In the genomic region with DNA sequence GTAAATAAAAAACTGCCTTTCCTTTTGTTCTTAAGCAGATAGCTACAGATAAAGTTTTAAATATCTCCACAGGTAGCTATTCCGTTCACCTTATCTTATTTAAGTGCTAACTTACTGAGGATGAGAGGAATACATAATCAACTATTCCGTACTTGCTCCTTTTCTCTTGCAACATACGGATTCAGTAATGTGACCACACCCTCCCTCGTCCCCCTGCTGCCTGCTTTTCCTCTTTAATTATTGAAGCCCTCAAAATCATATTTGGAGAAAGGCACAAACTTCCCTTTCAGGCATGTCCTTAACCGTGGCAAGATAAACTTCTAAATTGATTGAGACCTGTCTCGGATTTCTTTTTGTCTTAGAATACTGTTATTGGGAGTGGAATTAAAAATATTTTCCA, we compare ENCODE assay signal across 20 cellular contexts.
DNase-seq lines count a peak whose midpoint lies in the region; ATAC-seq, FAIRE-seq and TF ChIP-seq lines count a peak whose summit lies in the region.
"Had no signal": no experiment of that assay in that cellular context is flagged by ENCODE, and none has a peak within 500 bp of the region (broad histone marks: within the 10 kb centered on the region; RNA-seq: fewer than 3 reads in every experiment).

No MANE protein-coding gene starts in this region.

- H2BK12ac ChIP-seq in H1 (ENCODE audit: low read depth, low read length) = no peak overlapping the region

- peak; percentile 20 for DNase-seq in AG10803 (ENCODE audit: low read depth)
- no peak for DNase-seq in HFFc6
- no peak for DNase-seq in H1 (ENCODE audit: low read depth in 1 of 2, low spot score in 2 of 2)
- peak; percentile 60 for DNase-seq in mesendoderm
- no peak for DNase-seq in activated gamma-delta T cell treated with Interleukin-2 at 50 U/mL for 16 hours
- DNase-seq in activated T-cell treated with anti-CD3 and anti-CD28 coated beads, Interleukin-2, amount 50 U/mL, for 48 hours = no peak
- DNase-seq in stimulated activated CD4-positive, alpha-beta T cell treated with anti-CD3 and anti-CD28 coated beads, Interleukin-2, amount 100 ng/mL, for 48 hours = no peak
- DNase-seq: C1 segment of cervical spinal cord; CD8-positive, alpha-beta memory T cell; NCI-H1105; NCI-H1694; NCI-H2081 treated with DMSO at 0.1 percent for 48 hours; NCI-H446 treated with DMSO at 0.1 percent for 48 hours; NCI-H69; NK-92 treated with Interleukin-12 subunit alpha and Interleukin-12 subunit beta, amount 100 ng/mL, for 24 hours had no signal

- POLR2A ChIA-PET in H1 (lab: Charles Lee; ENCODE audit: partially characterized antibody) = no interaction called here

- H3K4me1 ChIP-seq in H1 (replicated peaks in 1 of 4; ENCODE audit: control insufficient read depth in 3 of 4, insufficient read depth in 4 of 4, low read length in 3 of 4) (peaks cover 0 to 8% (median 4%) of the 10 kb centered on the region in 4 experiments; a peak in 5 of 7 replicates), mesendoderm (ENCODE audit: control insufficient read depth, low read depth, low read length) (no peaks in the 10 kb centered on the region)
- H3K4me1 ChIP-seq: HAP-1 had no signal

- no peak overlapping the region for H3K14ac ChIP-seq in H1 (ENCODE audit: insufficient read length)

- H2BK20ac ChIP-seq in H1 (ENCODE audit: low read length) = no peak overlapping the region

- H2AFZ ChIP-seq in H1 (ENCODE audit: low read length) = no peak overlapping the region

- H3K79me2 ChIP-seq in H1 (ENCODE audit: control insufficient read depth in 1 of 2, insufficient read depth in 2 of 2, low read length in 2 of 2) = no peaks in the 10 kb centered on the region
- no peaks in the 10 kb centered on the region for H3K79me2 ChIP-seq in mesendoderm (ENCODE audit: control insufficient read depth, insufficient read depth, low read length)

- H2BK5ac ChIP-seq in H1 (ENCODE audit: low read depth, low read length) (no peak overlapping the region), mesendoderm (ENCODE audit: low read length) (no peak overlapping the region)

- TF ChIP-seq CTCF in AG10803 (conservative IDR thresholded peaks at IDR 0.05; ENCODE audit: low read length) (no peak), HFFc6 (IDR thresholded peaks at IDR 0.05) (no peak), H1 (IDR thresholded peaks at IDR 0.05; ENCODE audit: control extremely low read depth in 1 of 3, insufficient read depth in 1 of 3, low read depth in 1 of 3, low read length in 3 of 3) (no peak)

- TF ChIP-seq EP300 in H1 (IDR thresholded peaks at IDR 0.05; ENCODE audit: borderline replicate concordance in 1 of 2, low read depth in 2 of 2, low read length in 2 of 2) = no peak

- no peak overlapping the region for H3K27ac ChIP-seq in H1 (ENCODE audit: low read depth, low read length)
- H3K27ac ChIP-seq in mesendoderm (ENCODE audit: low read depth, low read length) = no peak overlapping the region

- no peaks in the 10 kb centered on the region for H3K23me2 ChIP-seq in H1 (ENCODE audit: low read depth, low read length)

- FAIRE-seq in H1 (lab: Jason Lieb, UNC) = no peak
- FAIRE-seq: K562, RCC 7860 had no signal

- no peak overlapping the region for H4K91ac ChIP-seq in H1 (replicated peaks; ENCODE audit: insufficient read length, low read length)

- H2AK5ac ChIP-seq in H1 (ENCODE audit: low read depth, low read length) (no peak overlapping the region), mesendoderm (ENCODE audit: low read length) (no peak overlapping the region)

- TF ChIP-seq POLR2A in H1 (IDR thresholded peaks at IDR 0.05; ENCODE audit: control extremely low read depth in 1 of 2, low read depth in 2 of 2, low read length in 2 of 2) = no peak

- H3K9ac ChIP-seq in H1 (replicated peaks in 1 of 4; ENCODE audit: extremely low read depth in 1 of 4, low read depth in 3 of 4, low read length in 3 of 4) (no peak overlapping the region), mesendoderm (ENCODE audit: low read length) (no peak overlapping the region)

- peaks cover 0 to 22% (median 16%) of the 10 kb centered on the region in 4 experiments; a peak in 5 of 8 replicates for H3K36me3 ChIP-seq in H1 (ENCODE audit: control insufficient read depth in 2 of 4, insufficient read depth in 4 of 4, low read length in 3 of 4)
- H3K36me3 ChIP-seq in mesendoderm (ENCODE audit: control insufficient read depth, insufficient read depth, low read length) = no peaks in the 10 kb centered on the region

- H3K4ac ChIP-seq in H1 (replicated peaks; ENCODE audit: insufficient read length, low read depth, low read length) (no peak overlapping the region), mesendoderm (ENCODE audit: low read depth, low read length) (no peak overlapping the region)

- no peak overlapping the region; the same call in 1 of the 2 replicates for H3K4me3 ChIP-seq in AG10803 (ENCODE audit: low read length)
- peak overlapping the region in 1 of 4 experiments; percentile 43; a peak in 2 of 8 replicates for H3K4me3 ChIP-seq in H1 (ENCODE audit: extremely low read depth in 1 of 4, insufficient read depth in 2 of 4, low read depth in 3 of 4, low read length in 4 of 4)
- H3K4me3 ChIP-seq in mesendoderm (ENCODE audit: low read length) = no peak overlapping the region
- H3K4me3 ChIP-seq: HAP-1, K562 had no signal

- H3K27ac Mint-ChIP-seq in HFFc6 = peak overlapping the region; percentile 68

- H4K8ac ChIP-seq in H1 (ENCODE audit: extremely low read depth, insufficient read depth, low read length) = no peak overlapping the region
- no peak overlapping the region for H4K8ac ChIP-seq in mesendoderm (ENCODE audit: low read depth, low read length)

- peak overlapping the region; percentile 82; the same call in 1 of the 2 replicates for H3K4me3 Mint-ChIP-seq in HFFc6
- H3K4me3 Mint-ChIP-seq: CD8-positive, alpha-beta memory T cell had no signal

- H2BK120ac ChIP-seq in H1 (replicated peaks; ENCODE audit: low read depth, low read length) (no peak overlapping the region), mesendoderm (ENCODE audit: low read depth, low read length) (no peak overlapping the region)

- peak overlapping the region; percentile 50 to 63 for H3K4me2 ChIP-seq in H1 (ENCODE audit: insufficient read depth in 1 of 2, low read depth in 2 of 2, low read length in 2 of 2)
- no peak overlapping the region for H3K4me2 ChIP-seq in mesendoderm (ENCODE audit: low read length)

- no peak overlapping the region for H4K5ac ChIP-seq in H1 (ENCODE audit: insufficient read length, low read depth, low read length)
- H4K5ac ChIP-seq in mesendoderm (ENCODE audit: low read length) = no peak overlapping the region

- no peak for TF ChIP-seq RAD21 in H1 (IDR thresholded peaks at IDR 0.05 in 1 of 2, conservative IDR thresholded peaks at IDR 0.05 in 1 of 2; ENCODE audit: low read depth in 2 of 2, low read length in 2 of 2)

- H3K27me3 ChIP-seq in H1 (replicated peaks in 1 of 4; ENCODE audit: control insufficient read depth in 3 of 4, extremely low read depth in 1 of 4, insufficient read depth in 3 of 4, low read length in 3 of 4) (no peaks in the 10 kb centered on the region), mesendoderm (ENCODE audit: insufficient read depth, low read length, poor library complexity) (no peaks in the 10 kb centered on the region)

- H3K9me3 ChIP-seq in H1 (ENCODE audit: insufficient read depth in 2 of 2, low read depth in 1 of 2, low read length in 1 of 2) = no peaks in the 10 kb centered on the region
- H3K9me3 ChIP-seq: HAP-1 had no signal

- no peaks in the 10 kb centered on the region for H3K27me3 Mint-ChIP-seq in HFFc6 (ENCODE audit: insufficient read depth)
- H3K27me3 Mint-ChIP-seq: CD8-positive, alpha-beta memory T cell had no signal

- no peaks in the 10 kb centered on the region for H4K20me1 ChIP-seq in H1 (replicated peaks in 1 of 2; ENCODE audit: control insufficient read depth in 1 of 2, insufficient read depth in 2 of 2, low read length in 2 of 2)

- peaks cover 42% of the 10 kb centered on the region for H3K4me1 Mint-ChIP-seq in HFFc6 (ENCODE audit: low read depth)

- H2BK15ac ChIP-seq in H1 (ENCODE audit: low read length) (no peak overlapping the region), mesendoderm (replicated peaks; ENCODE audit: low read depth) (no peak overlapping the region)

- CTCF ChIA-PET in H1 (lab: Charles Lee; ENCODE audit: partially characterized antibody) = interaction anchor here (0.6 kb wide), 1 partner anchor 557 kb away, joined by 3 read pairs; no protein-coding TSS in a partner anchor

- H3K18ac ChIP-seq in H1 (ENCODE audit: extremely low read depth, low read length) (no peak overlapping the region), mesendoderm (ENCODE audit: low read length) (no peak overlapping the region)

- H3K36me3 Mint-ChIP-seq in HFFc6 (ENCODE audit: low read depth) = peaks cover 34% of the 10 kb centered on the region

- H3K23ac ChIP-seq in H1 (ENCODE audit: insufficient read length) (no peak overlapping the region), mesendoderm (ENCODE audit: low read length) (no peak overlapping the region)

- ATAC-seq in GM21423 (IDR thresholded peaks at IDR 0.05; ENCODE audit: unreplicated experiment) = no peak
- ATAC-seq: K562, Right ventricle myocardium inferior had no signal

- no peaks in the 10 kb centered on the region for H3K9me3 Mint-ChIP-seq in HFFc6
- H3K9me3 Mint-ChIP-seq: CD8-positive, alpha-beta memory T cell had no signal

- H3K56ac ChIP-seq in H1 (replicated peaks; ENCODE audit: insufficient read length, low read depth, low read length) (no peak overlapping the region), mesendoderm (ENCODE audit: low read length) (no peak overlapping the region)

- 21% methylated on average over 6 of the region's 6 CpGs; no CpG with 5 or more reads in 1 of the 2 experiments for WGBS in H1 (ENCODE audit: extremely low coverage in 1 of 2, insufficient coverage in 1 of 2, insufficient read length in 1 of 2, insufficient replicate concordance in 2 of 2, low coverage in 1 of 2, low lambda C conversion rate in 2 of 2, missing lambda C conversion rate in 1 of 2), 2 experiments
- no CpG with 5 or more reads among the region's 6 CpGs for WGBS in mesendoderm (ENCODE audit: extremely low coverage, insufficient coverage, low lambda C conversion rate)

- H3K79me1 ChIP-seq in H1 (ENCODE audit: low read depth, low read length) = no peaks in the 10 kb centered on the region
- no peaks in the 10 kb centered on the region for H3K79me1 ChIP-seq in mesendoderm (ENCODE audit: low read length)

TF ChIP-seq in H1, 55 proteins besides CTCF, POLR2A, EP300 and RAD21:
- no peak for TF ChIP-seq EZH2 (IDR thresholded peaks at IDR 0.05; ENCODE audit: low read depth, low read length, severe bottlenecking)
- no peak for TF ChIP-seq ZNF274 (IDR thresholded peaks at IDR 0.05; ENCODE audit: borderline replicate concordance, extremely low read depth, low read length)
- TF ChIP-seq BCL11A (IDR thresholded peaks at IDR 0.05; ENCODE audit: low read depth in 2 of 2, low read length in 2 of 2) = no peak

Comparison
In these comparisons a context has a peak if more than half of its experiments do, and no peak if none do; other contexts are left out.
1. DNase-seq: peak in AG10803 (single experiment) and mesendoderm (single experiment); none in HFFc6 (single experiment), H1 (0 of 2), activated gamma-delta T cell treated with Interleukin-2 at 50 U/mL for 16 hours (single experiment), activated T-cell treated with anti-CD3 and anti-CD28 coated beads, Interleukin-2, amount 50 U/mL, for 48 hours (0 of 2) and stimulated activated CD4-positive, alpha-beta T cell treated with anti-CD3 and anti-CD28 coated beads, Interleukin-2, amount 100 ng/mL, for 48 hours (0 of 2).